Comparison of ENCODE assay signal across 14 cellular contexts in the genomic region with DNA sequence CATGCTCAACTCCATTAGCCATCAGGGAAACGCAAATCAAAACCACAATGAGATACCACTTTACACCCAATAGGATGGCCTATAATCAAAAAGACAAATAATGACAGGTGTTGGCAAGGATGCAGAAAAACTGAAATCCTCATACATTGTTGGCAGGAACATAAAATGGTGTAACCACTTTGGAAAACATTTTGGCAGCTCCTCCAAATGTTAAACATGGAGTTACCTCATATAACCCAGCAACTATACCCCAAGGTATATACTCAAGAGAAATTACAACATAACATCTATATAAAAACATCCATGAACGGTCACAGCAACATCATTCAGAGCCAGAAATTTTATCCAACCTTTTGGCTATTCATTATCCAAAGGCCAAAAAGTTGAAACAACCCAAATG. TPM values are rescaled to one million over a fixed set of nuclear protein-coding genes. Genes with fewer than 3 reads are reported as not detected.
DNase-seq lines count a peak whose midpoint lies in the region; ATAC-seq and TF ChIP-seq lines count a peak whose summit lies in the region.
"Had no signal": no experiment of that assay in that cellular context is flagged by ENCODE, and none has a peak within 500 bp of the region (broad histone marks: within the 10 kb centered on the region; RNA-seq: fewer than 3 reads in every experiment).

No MANE protein-coding gene starts in this region.

- H3K27ac Mint-ChIP-seq in stimulated activated memory B cell treated with anti-CD40 and anti-IgM and Interleukin-4, amounts not matched to agents 10 μg/mL and 1 μg/mL and 100 μg/mL, for 72 hours, result peak overlapping the region; percentile 73
- no peak overlapping the region for H3K27ac Mint-ChIP-seq in endothelial cell (ENCODE audit: unreplicated experiment)

- H3K4me1 Mint-ChIP-seq in stimulated activated memory B cell treated with anti-CD40 and anti-IgM and Interleukin-4, amounts not matched to agents 10 μg/mL and 1 μg/mL and 100 μg/mL, for 72 hours, result peaks cover 31% of the 10 kb centered on the region
- H3K4me1 Mint-ChIP-seq in endothelial cell (ENCODE audit: unreplicated experiment), result no peaks in the 10 kb centered on the region

- DNase-seq in NCI-H748 (lab: John Stamatoyannopoulos, UW; ENCODE audit: unreplicated experiment) (peak; percentile 51), NCI-H748 treated with DMSO at 0.1 percent for 48 hours (lab: John Stamatoyannopoulos, UW) (no peak), NCI-H226 (peak; percentile 32), fibroblast of gingiva (ENCODE audit: low read depth) (peak; percentile 63), endothelial cell (ENCODE audit: low spot score) (no peak), CD1c-positive myeloid dendritic cell (ENCODE audit: extremely low spot score) (no peak)
- no peak for DNase-seq in activated effector memory CD4-positive, alpha-beta T cell treated with anti-CD3 and anti-CD28 coated beads, Interleukin-2, amount 50 U/mL, for 16 hours
- DNase-seq: Caco-2, MG63, NCI-H1436, NCI-H510A treated with DMSO at 0.1 percent for 48 hours, T-helper 1 cell had no signal

- TF ChIP-seq CTCF in endothelial cell (IDR thresholded peaks at IDR 0.05; ENCODE audit: unreplicated experiment), result no peak

- H3K36me3 Mint-ChIP-seq in stimulated activated memory B cell treated with anti-CD40 and anti-IgM and Interleukin-4, amounts not matched to agents 10 μg/mL and 1 μg/mL and 100 μg/mL, for 72 hours, result peaks cover 52% of the 10 kb centered on the region
- peaks cover 26% of the 10 kb centered on the region for H3K36me3 Mint-ChIP-seq in endothelial cell (ENCODE audit: low read depth, unreplicated experiment)

- H3K9me3 Mint-ChIP-seq in stimulated activated memory B cell treated with anti-CD40 and anti-IgM and Interleukin-4, amounts not matched to agents 10 μg/mL and 1 μg/mL and 100 μg/mL, for 72 hours, result no peaks in the 10 kb centered on the region
- H3K9me3 Mint-ChIP-seq in endothelial cell (ENCODE audit: unreplicated experiment), result no peaks in the 10 kb centered on the region

- no peak for ATAC-seq in stimulated activated memory B cell treated with anti-CD40 and anti-IgM and Interleukin-4, amounts not matched to agents 10 μg/mL and 1 μg/mL and 100 μg/mL, for 72 hours
- ATAC-seq: Right ventricle myocardium inferior had no signal

- no peaks in the 10 kb centered on the region for H3K27me3 Mint-ChIP-seq in stimulated activated memory B cell treated with anti-CD40 and anti-IgM and Interleukin-4, amounts not matched to agents 10 μg/mL and 1 μg/mL and 100 μg/mL, for 72 hours
- H3K27me3 Mint-ChIP-seq in endothelial cell (ENCODE audit: unreplicated experiment), result no peaks in the 10 kb centered on the region

- no peak overlapping the region for H3K4me3 Mint-ChIP-seq in stimulated activated memory B cell treated with anti-CD40 and anti-IgM and Interleukin-4, amounts not matched to agents 10 μg/mL and 1 μg/mL and 100 μg/mL, for 72 hours
- H3K4me3 Mint-ChIP-seq in endothelial cell (ENCODE audit: unreplicated experiment), result no peak overlapping the region

RNA-seq across cellular contexts. Expression of a gene that starts 11.6 kb away (rescaled TPM):
- 87.6 TPM for total RNA-seq in endothelial cell (ENCODE audit: unreplicated experiment)

Comparison
In these comparisons a context has a peak if more than half of its experiments do, and no peak if none do; other contexts are left out.
1. DNase-seq: peak in NCI-H748 (single experiment), NCI-H226 (single experiment) and fibroblast of gingiva (single experiment); none in NCI-H748 treated with DMSO at 0.1 percent for 48 hours (single experiment), activated effector memory CD4-positive, alpha-beta T cell treated with anti-CD3 and anti-CD28 coated beads, Interleukin-2, amount 50 U/mL, for 16 hours (single experiment), endothelial cell (single experiment) and CD1c-positive myeloid dendritic cell (single experiment).